In genomic region chr14:63512861-63513260, GRCh38 we compare ENCODE assay signal across 25 cellular contexts. TPM values are rescaled to one million over a fixed set of nuclear protein-coding genes. Genes with fewer than 3 reads are reported as not detected.
DNase-seq lines count a peak whose midpoint lies in the region; ATAC-seq and TF ChIP-seq lines count a peak whose summit lies in the region.
"Had no signal": no experiment of that assay in that cellular context is flagged by ENCODE, and none has a peak within 500 bp of the region (broad histone marks: within the 10 kb centered on the region; RNA-seq: fewer than 3 reads in every experiment).

No MANE protein-coding gene starts in this region.

- no peaks in the 10 kb centered on the region for H3K9me3 ChIP-seq in T-helper 17 cell (ENCODE audit: control insufficient read depth, low read length, poor library complexity, severe bottlenecking)
- H3K9me3 ChIP-seq: testis, uterus had no signal

- peak overlapping the region; percentile 10 for H3K27ac Mint-ChIP-seq in activated CD4-positive, alpha-beta T cell treated with anti-CD3 and anti-CD28 coated beads, Interleukin-2, amount 10 ng/mL, durations not matched to agents 7 days and 5 days
- H3K27ac Mint-ChIP-seq in T-helper 17 cell (peak overlapping the region; percentile 78), natural killer cell (peak overlapping the region; percentile 91 to 93)
- H3K27ac Mint-ChIP-seq: activated naive CD8-positive, alpha-beta T cell treated with anti-CD3 and anti-CD28 coated beads, Interleukin-2, amount 50 U/mL, for 24 hours; activated T-helper 2 cell treated with anti-CD3 and anti-CD28 coated beads, Interferon-gamma antibody, Interleukin-2, Interleukin-4, amounts not matched to agents 10 μg/mL and 5 μg/mL and 100 μg/mL, durations not matched to agents 14 hours and 24 hours and 36 hours had no signal

- H3K4me1 Mint-ChIP-seq in activated CD4-positive, alpha-beta T cell treated with anti-CD3 and anti-CD28 coated beads, Interleukin-2, amount 10 ng/mL, durations not matched to agents 7 days and 5 days, result peaks cover 50% of the 10 kb centered on the region
- H3K4me1 Mint-ChIP-seq in T-helper 17 cell (peaks cover 58% of the 10 kb centered on the region), natural killer cell (peaks cover 74 to 76% of the 10 kb centered on the region in 2 donors)

- peaks cover 32% of the 10 kb centered on the region for H3K36me3 Mint-ChIP-seq in activated CD4-positive, alpha-beta T cell treated with anti-CD3 and anti-CD28 coated beads, Interleukin-2, amount 10 ng/mL, durations not matched to agents 7 days and 5 days (ENCODE audit: low read depth)
- H3K36me3 Mint-ChIP-seq in T-helper 17 cell (ENCODE audit: low read depth) (peaks cover 3% of the 10 kb centered on the region), natural killer cell (no peaks in the 10 kb centered on the region)

- ATAC-seq in GM18868 (IDR thresholded peaks at IDR 0.05; ENCODE audit: unreplicated experiment), result peak; percentile 47
- peak; percentile 47 for ATAC-seq in T-helper 17 cell
- peak; percentile 7 to 19 (median 14) for ATAC-seq in natural killer cell
- ATAC-seq in left lobe of liver, result no peak
- no peak for ATAC-seq in GM19328 (IDR thresholded peaks at IDR 0.05; ENCODE audit: unreplicated experiment)
- ATAC-seq: activated naive CD8-positive, alpha-beta T cell treated with anti-CD3 and anti-CD28 coated beads, Interleukin-2, amount 50 U/mL, for 24 hours had no signal

- intact Hi-C loops in natural killer cell (cut with micrococcal nuclease), result loop anchor here (10.0 kb wide), 1 partner anchor 128 kb away; no protein-coding TSS in a partner anchor

- H3K27me3 Mint-ChIP-seq in activated CD4-positive, alpha-beta T cell treated with anti-CD3 and anti-CD28 coated beads, Interleukin-2, amount 10 ng/mL, durations not matched to agents 7 days and 5 days, result no peaks in the 10 kb centered on the region
- H3K27me3 Mint-ChIP-seq in T-helper 17 cell (no peaks in the 10 kb centered on the region), natural killer cell (ENCODE audit: low read depth in 2 of 2) (no peaks in the 10 kb centered on the region)
- H3K27me3 Mint-ChIP-seq: activated naive CD8-positive, alpha-beta T cell treated with anti-CD3 and anti-CD28 coated beads, Interleukin-2, amount 50 U/mL, for 24 hours had no signal

- TF ChIP-seq CTCF in natural killer cell (IDR thresholded peaks at IDR 0.05), result no peak

- POLR2A ChIA-PET in activated CD4-positive, alpha-beta T cell treated with anti-CD3 and anti-CD28 coated beads, Interleukin-2, amount 10 ng/mL, durations not matched to agents 7 days and 5 days (lab: Charles Lee), result no interaction called here

- no peaks in the 10 kb centered on the region for H3K9me3 Mint-ChIP-seq in activated CD4-positive, alpha-beta T cell treated with anti-CD3 and anti-CD28 coated beads, Interleukin-2, amount 10 ng/mL, durations not matched to agents 7 days and 5 days
- H3K9me3 Mint-ChIP-seq in natural killer cell, result peaks cover 0 to 2% of the 10 kb centered on the region in 2 donors
- H3K9me3 Mint-ChIP-seq: activated T-helper 2 cell treated with anti-CD3 and anti-CD28 coated beads, Interferon-gamma antibody, Interleukin-2, Interleukin-4, amounts not matched to agents 10 μg/mL and 5 μg/mL and 100 μg/mL, durations not matched to agents 14 hours and 24 hours and 36 hours had no signal

- CTCF ChIA-PET in activated CD4-positive, alpha-beta T cell treated with anti-CD3 and anti-CD28 coated beads, Interleukin-2, amount 10 ng/mL, durations not matched to agents 7 days and 5 days (lab: Charles Lee), result interaction anchor here (0.6 kb wide), 1 partner anchor 57 kb away, joined by 3 read pairs; no protein-coding TSS in a partner anchor

- no peak overlapping the region for H3K4me3 Mint-ChIP-seq in activated CD4-positive, alpha-beta T cell treated with anti-CD3 and anti-CD28 coated beads, Interleukin-2, amount 10 ng/mL, durations not matched to agents 7 days and 5 days
- H3K4me3 Mint-ChIP-seq in T-helper 17 cell (no peak overlapping the region), natural killer cell (peak overlapping the region; percentile 45)
- H3K4me3 Mint-ChIP-seq: activated naive CD8-positive, alpha-beta T cell treated with anti-CD3 and anti-CD28 coated beads, Interleukin-2, amount 50 U/mL, for 24 hours had no signal

- no peak for DNase-seq in activated CD4-positive, alpha-beta T cell treated with anti-CD3 and anti-CD28 coated beads, Interleukin-2, amount 10 ng/mL, durations not matched to agents 7 days and 5 days
- DNase-seq in activated CD4-positive, alpha-beta T cell treated with anti-CD3 and anti-CD28 coated beads for 48 hours, result no peak
- DNase-seq in T-helper 17 cell, result no peak
- DNase-seq in natural killer cell, result no peak
- DNase-seq in left lobe of liver (ENCODE audit: low spot score), result no peak
- no peak for DNase-seq in hepatic stellate cell (ENCODE audit: low spot score)
- DNase-seq: activated CD4-positive, alpha-beta T cell treated with anti-CD3 and anti-CD28 coated beads, Interleukin-2, amount 50 U/mL, for 1 hour; activated naive CD8-positive, alpha-beta T cell treated with anti-CD3 and anti-CD28 coated beads, Interleukin-2, amount 50 U/mL, for 24 hours; AML-193; Calu3; cerebellar nuclear complex; DND-41; head of caudate nucleus; KBM-7; NCI-H1417 treated with DMSO at 0.1 percent for 48 hours; NCI-H2081 treated with DMSO at 0.1 percent for 48 hours; NCI-H446 treated with DMSO at 0.1 percent for 48 hours; OCI-M1; Right ventricle myocardium superior; stimulated activated naive CD4-positive, alpha-beta T cell treated with Interleukin-2 at 50 U/mL for 16 hours; testis; uterus had no signal

RNA-seq across cellular contexts. Expression of gene PPP2R5E, which starts 30.3 kb away (rescaled TPM):
- 10 to 100 TPM; 45.5 to 49.6 TPM for total RNA-seq in activated CD4-positive, alpha-beta T cell treated with anti-CD3 and anti-CD28 coated beads, Interleukin-2, amount 10 ng/mL, durations not matched to agents 7 days and 5 days
- 10 to 100 TPM; 38.5 to 44.3 TPM for total RNA-seq in T-helper 17 cell
- total RNA-seq in natural killer cell, result 10 to 100 TPM; 57.4 to 64.1 (median 62.4) TPM
- total RNA-seq in left lobe of liver, result 13.7 TPM

Comparison
In these comparisons a context has a peak if more than half of its experiments do, and no peak if none do; other contexts are left out.
1. H3K27ac Mint-ChIP-seq: peak in every context shown above with its lines; median percentile 92 in natural killer cell; 78 in T-helper 17 cell; 10 in activated CD4-positive, alpha-beta T cell treated with anti-CD3 and anti-CD28 coated beads, Interleukin-2, amount 10 ng/mL, durations not matched to agents 7 days and 5 days.
2. ATAC-seq: peak in GM18868 (single experiment), T-helper 17 cell (single experiment) and natural killer cell (3 of 3); none in left lobe of liver (single experiment) and GM19328 (single experiment).